In genomic region chr3:88058593-88059379, GRCh38 we compare ENCODE assay signal across 8 cellular contexts. TPM values are rescaled to one million over a fixed set of nuclear protein-coding genes. Genes with fewer than 3 reads are reported as not detected.
DNase-seq lines count a peak whose midpoint lies in the region; ATAC-seq lines count a peak whose summit lies in the region.

Gene CGGBP1, minus strand, starts transcription at chr3:88059005. Its CDS starts 3,029 bp downstream, at chr3:88055976.
Gene ZNF654, plus strand, starts transcription at chr3:88059255. Its CDS starts 65 bp downstream, at chr3:88059320.

- H3K9me3 Mint-ChIP-seq in activated naive CD4-positive, alpha-beta T cell treated with anti-CD3 and anti-CD28 coated beads, Interleukin-2, amount 50 U/mL, for 72 hours = no peaks in the 10 kb centered on the region

- H3K4me3 ChIP-seq in GM08714 (ENCODE audit: low read length) = peak within 1 kb of the TSS; percentile 100

- DNase-seq in NCI-H1092 treated with DMSO at 0.1 percent for 48 hours (lab: John Stamatoyannopoulos, UW) = peak; percentile 99
- DNase-seq in SKM-1 (lab: John Stamatoyannopoulos, UW; ENCODE audit: unreplicated experiment) = peak; percentile 98
- peak; percentile 97 to 99 for DNase-seq in activated naive CD4-positive, alpha-beta T cell treated with anti-CD3 and anti-CD28 coated beads, Interleukin-2, amount 50 U/mL, for 72 hours (ENCODE audit: low spot score in 2 of 2)
- DNase-seq in glomerular endothelial cell (ENCODE audit: extremely low read depth, low read depth, low spot score) = peak; percentile 92
- peak; percentile 98 for DNase-seq in occipital lobe (lab: John Stamatoyannopoulos, UW)

- peaks cover 40 to 46% of the 10 kb centered on the region in 2 donors for H3K36me3 Mint-ChIP-seq in activated naive CD4-positive, alpha-beta T cell treated with anti-CD3 and anti-CD28 coated beads, Interleukin-2, amount 50 U/mL, for 72 hours

- H3K27ac Mint-ChIP-seq in activated naive CD4-positive, alpha-beta T cell treated with anti-CD3 and anti-CD28 coated beads, Interleukin-2, amount 50 U/mL, for 72 hours = peak within 1 kb of the TSS; percentile 94 to 99

- peak within 1 kb of the TSS; percentile 90 for H3K27ac ChIP-seq in temporal lobe (ENCODE audit: low read depth, low read length)

- peak; percentile 95 for ATAC-seq in HG02610 (IDR thresholded peaks at IDR 0.05; ENCODE audit: unreplicated experiment)
- peak; percentile 94 for ATAC-seq in activated naive CD4-positive, alpha-beta T cell treated with anti-CD3 and anti-CD28 coated beads, Interleukin-2, amount 50 U/mL, for 72 hours

RNA-seq across cellular contexts. Expression of gene CGGBP1, which starts in this region (rescaled TPM):
- 100 to 1,000 TPM in 1 of 2 donors, 10 to 100 TPM in 1; 95.9 to 121 TPM for total RNA-seq in activated naive CD4-positive, alpha-beta T cell treated with anti-CD3 and anti-CD28 coated beads, Interleukin-2, amount 50 U/mL, for 72 hours
- total RNA-seq in glomerular endothelial cell (48.6 and 49.1 TPM in 2 replicates), occipital lobe (158 TPM), temporal lobe (101 TPM)

RNA-seq across cellular contexts. Expression of gene ZNF654, which starts in this region (rescaled TPM):
- 10 to 100 TPM; 22.4 to 29.6 TPM for total RNA-seq in activated naive CD4-positive, alpha-beta T cell treated with anti-CD3 and anti-CD28 coated beads, Interleukin-2, amount 50 U/mL, for 72 hours
- total RNA-seq in glomerular endothelial cell = 12.7 and 15.1 TPM in 2 replicates
- 46.8 TPM for total RNA-seq in occipital lobe
- total RNA-seq in temporal lobe = 25.8 TPM

Comparison
In these comparisons a context has a peak if more than half of its experiments do, and no peak if none do; other contexts are left out.
1. Peak in every context shown above with its lines: DNase-seq, ATAC-seq, H3K4me3 ChIP-seq and H3K27ac ChIP-seq.